In the genomic region with DNA sequence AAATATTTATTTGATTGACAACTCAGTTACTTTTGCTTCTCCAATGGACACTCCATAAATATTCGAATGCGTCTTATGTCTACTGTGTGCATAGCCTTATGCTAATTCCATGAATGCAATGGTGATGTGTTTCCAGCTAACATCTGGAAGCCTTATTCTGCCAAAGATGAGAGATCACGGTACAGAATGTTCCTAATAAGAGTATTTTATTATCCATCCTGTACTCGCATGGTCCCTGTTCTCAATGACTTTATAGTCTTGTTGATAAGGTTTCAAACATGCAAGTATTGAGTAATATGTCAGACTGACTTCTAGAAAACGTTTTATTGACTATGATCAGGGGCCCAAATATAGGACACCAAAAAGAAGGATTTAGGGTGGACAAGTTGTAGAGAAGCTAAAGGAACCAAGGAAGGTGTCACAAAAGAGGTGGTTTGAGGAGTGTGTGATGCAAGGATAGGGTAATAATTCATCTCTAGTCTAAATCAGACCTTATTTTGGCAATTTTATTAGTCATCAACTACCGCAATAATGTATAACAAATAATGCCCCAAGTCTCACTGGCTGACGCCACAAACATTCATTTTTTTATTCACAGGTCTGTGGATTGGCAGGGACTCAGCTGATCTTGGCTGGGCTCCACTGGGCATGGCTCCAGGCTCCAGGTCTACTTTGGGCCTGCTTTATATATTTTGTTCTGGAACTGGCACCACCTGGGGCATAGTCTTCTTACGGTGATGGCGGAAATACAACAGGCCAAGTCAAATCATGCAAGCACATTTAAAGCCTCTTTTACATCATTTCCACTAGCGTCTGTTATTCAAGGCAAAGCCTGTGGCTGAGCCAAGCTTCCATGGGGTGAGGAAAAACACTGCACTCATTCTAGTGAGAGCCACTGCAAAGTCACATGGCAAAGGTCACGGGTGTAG, we compare ENCODE assay signal across 12 cellular contexts. TPM values are rescaled to one million over a fixed set of nuclear protein-coding genes. Genes with fewer than 3 reads are reported as not detected.
A peak's percentile ranks its signal among the peaks of the same experiment; 100 is the strongest.
DNase-seq lines count a peak whose midpoint lies in the region; ATAC-seq, FAIRE-seq and TF ChIP-seq lines count a peak whose summit lies in the region.
"Had no signal": no experiment of that assay in that cellular context is flagged by ENCODE, and none has a peak within 500 bp of the region (broad histone marks: within the 10 kb centered on the region; RNA-seq: fewer than 3 reads in every experiment).

No MANE protein-coding gene starts in this region.

- intact Hi-C loops in OCI-LY7 (cut with micrococcal nuclease; ENCODE audit: unreplicated experiment): no loop called here
- intact Hi-C loops in dendritic cell treated with granulocyte-macrophage colony-stimulating factor and Interleukin-4, amounts not matched to agents 40 ng/mL and 50 ng/mL, for 4 days (cut with micrococcal nuclease): no loop called here

- no peak overlapping the region for H3K27ac ChIP-seq in OCI-LY7 (ENCODE audit: low read depth, low read length, poor library complexity, severe bottlenecking)
- H3K27ac ChIP-seq: cardiac muscle cell had no signal

- H3K9me2 ChIP-seq in OCI-LY7 (ENCODE audit: insufficient read depth, low read length): no peaks in the 10 kb centered on the region

- no TSS peak for BruUV-seq in OCI-LY7 (replicated peaks; lab: Mats Ljungman, UMichigan)

- no peaks in the 10 kb centered on the region for H4K20me1 ChIP-seq in OCI-LY7 (ENCODE audit: insufficient read depth, low read length)

- H3K79me2 ChIP-seq in OCI-LY7 (ENCODE audit: insufficient read depth, low read depth, low read length): no peaks in the 10 kb centered on the region

- H3K27ac Mint-ChIP-seq in dendritic cell treated with granulocyte-macrophage colony-stimulating factor and Interleukin-4, amounts not matched to agents 40 ng/mL and 50 ng/mL, for 4 days: peak overlapping the region; percentile 83
- H3K27ac Mint-ChIP-seq: activated CD8-positive, alpha-beta memory T cell treated with anti-CD3 and anti-CD28 coated beads, Interleukin-2, amount 10 ng/mL, durations not matched to agents 7 days and 5 days had no signal

- TF ChIP-seq CTCF in OCI-LY7 (conservative IDR thresholded peaks at IDR 0.05; ENCODE audit: low read length): no peak

- no peaks in the 10 kb centered on the region; the same call in 1 of the 2 replicates for H3K36me3 ChIP-seq in OCI-LY7 (ENCODE audit: insufficient read depth, low read length)
- H3K36me3 ChIP-seq: cardiac muscle cell had no signal

- FAIRE-seq in GM19239 (lab: Jason Lieb, UNC): peak; percentile 44

- CTCF ChIA-PET in OCI-LY7 (lab: Charles Lee; ENCODE audit: unreplicated experiment): no interaction called here

- no peaks in the 10 kb centered on the region for H3K9me3 Mint-ChIP-seq in dendritic cell treated with granulocyte-macrophage colony-stimulating factor and Interleukin-4, amounts not matched to agents 40 ng/mL and 50 ng/mL, for 4 days

- no peak overlapping the region for H3K4me3 Mint-ChIP-seq in dendritic cell treated with granulocyte-macrophage colony-stimulating factor and Interleukin-4, amounts not matched to agents 40 ng/mL and 50 ng/mL, for 4 days
- H3K4me3 Mint-ChIP-seq: activated CD8-positive, alpha-beta memory T cell treated with anti-CD3 and anti-CD28 coated beads, Interleukin-2, amount 10 ng/mL, durations not matched to agents 7 days and 5 days had no signal

- H2AFZ ChIP-seq in OCI-LY7 (ENCODE audit: low read length): peak overlapping the region; percentile 91; the same call in 1 of the 2 replicates

- peaks cover 7% of the 10 kb centered on the region for H3K27me3 Mint-ChIP-seq in dendritic cell treated with granulocyte-macrophage colony-stimulating factor and Interleukin-4, amounts not matched to agents 40 ng/mL and 50 ng/mL, for 4 days

- no peaks in the 10 kb centered on the region; the same call in 1 of the 2 replicates for H3K9me3 ChIP-seq in OCI-LY7 (ENCODE audit: low read length)

- ATAC-seq in GM18520 (IDR thresholded peaks at IDR 0.05; ENCODE audit: unreplicated experiment): no peak
- ATAC-seq: activated CD8-positive, alpha-beta memory T cell treated with anti-CD3 and anti-CD28 coated beads, Interleukin-2, amount 10 ng/mL, durations not matched to agents 7 days and 5 days had no signal

- no peak overlapping the region for H3K4me3 ChIP-seq in OCI-LY7 (ENCODE audit: low read depth, low read length, poor library complexity, severe bottlenecking)
- H3K4me3 ChIP-seq: cardiac muscle cell had no signal

- POLR2A ChIA-PET in OCI-LY7 (lab: Charles Lee): interaction anchor here (0.6 to 0.8 kb wide), 4 partner anchors 633 to 1422 kb away, joined by 3 to 7 read pairs (median 3); no protein-coding TSS in a partner anchor

- H3K4me1 ChIP-seq in OCI-LY7 (ENCODE audit: insufficient read depth, low read length, poor library complexity, severe bottlenecking): peaks cover 69% of the 10 kb centered on the region

- DNase-seq in GM19239 (ENCODE audit: insufficient read length, low spot score) (no peak), OCI-LY7 (ENCODE audit: low spot score) (no peak), putamen (ENCODE audit: low spot score) (peak; percentile 11), NCI-H1436 treated with DMSO at 0.1 percent for 48 hours (lab: John Stamatoyannopoulos, UW) (no peak), NCI-H146 (lab: John Stamatoyannopoulos, UW) (no peak), retina (no peak)
- DNase-seq: activated CD8-positive, alpha-beta memory T cell treated with anti-CD3 and anti-CD28 coated beads, Interleukin-2, amount 10 ng/mL, durations not matched to agents 7 days and 5 days; H7; NCI-H345 had no signal

- H3K36me3 Mint-ChIP-seq in dendritic cell treated with granulocyte-macrophage colony-stimulating factor and Interleukin-4, amounts not matched to agents 40 ng/mL and 50 ng/mL, for 4 days (ENCODE audit: low read depth): no peaks in the 10 kb centered on the region

- H3K4me2 ChIP-seq in OCI-LY7 (ENCODE audit: low read length): peak overlapping the region; percentile 68

- peaks cover 81% of the 10 kb centered on the region for H3K4me1 Mint-ChIP-seq in dendritic cell treated with granulocyte-macrophage colony-stimulating factor and Interleukin-4, amounts not matched to agents 40 ng/mL and 50 ng/mL, for 4 days (ENCODE audit: low read depth)

RNA-seq across cellular contexts. Expression of a gene that starts 24.4 kb away (rescaled TPM):
- 26.2 and 29.7 TPM in 2 replicates for total RNA-seq in OCI-LY7 (2014; rRNA removed; shearing (Covaris generic))
- 12.1 and 15.0 TPM in 2 replicates for total RNA-seq in OCI-LY7 (2022)
